1 cellular context compared by ENCODE assay signal in genomic region chr1:59730759-59731478, GRCh38.
A peak's percentile ranks its signal among the peaks of the same experiment; 100 is the strongest.
TF ChIP-seq lines count a peak whose summit lies in the region.

No MANE protein-coding gene starts in this region.

TF ChIP-seq in HepG2, 621 proteins besides CTCF, POLR2A, EP300 and RAD21 (continued from another document and continues in another):
- no peak for TF ChIP-seq DMTF1 (CRISPR knock-in tag; IDR thresholded peaks at IDR 0.05)
- peak; percentile 64; the same call in 1 of the 2 replicates for TF ChIP-seq ZNF350 (CRISPR knock-in tag; IDR thresholded peaks at IDR 0.05; ENCODE audit: borderline replicate concordance, low read depth)
- TF ChIP-seq KDM3A (CRISPR knock-in tag; IDR thresholded peaks at IDR 0.05; ENCODE audit: low read depth): peak; percentile 69; the same call in 1 of the 2 replicates
- 0 out of 2 replicates have a peak, but pooled peaks have one; percentile 43 for TF ChIP-seq SPEN (CRISPR knock-in tag; IDR thresholded peaks at IDR 0.05; ENCODE audit: low read depth)
- TF ChIP-seq HDAC1 (CRISPR knock-in tag; IDR thresholded peaks at IDR 0.05): peak; percentile 74
- TF ChIP-seq ZNF547 (CRISPR knock-in tag; IDR thresholded peaks at IDR 0.05): no peak
- 0 out of 2 replicates have a peak, but pooled peaks have one; percentile 31 for TF ChIP-seq CREM (IDR thresholded peaks at IDR 0.05)
- no peak for TF ChIP-seq CREM (CRISPR knock-in tag; IDR thresholded peaks at IDR 0.05)
- peak; percentile 69; the same call in 1 of the 2 replicates for TF ChIP-seq ZNF580 (CRISPR knock-in tag; IDR thresholded peaks at IDR 0.05; ENCODE audit: borderline replicate concordance, low read depth)
- TF ChIP-seq RBM22 (optimal IDR thresholded peaks at IDR 0.05; ENCODE audit: low read length): no peak
- 0 out of 2 replicates have a peak, but pooled peaks have one; percentile 34 for TF ChIP-seq ZNF124 (CRISPR knock-in tag; IDR thresholded peaks at IDR 0.05)
- TF ChIP-seq, protein P1, sequence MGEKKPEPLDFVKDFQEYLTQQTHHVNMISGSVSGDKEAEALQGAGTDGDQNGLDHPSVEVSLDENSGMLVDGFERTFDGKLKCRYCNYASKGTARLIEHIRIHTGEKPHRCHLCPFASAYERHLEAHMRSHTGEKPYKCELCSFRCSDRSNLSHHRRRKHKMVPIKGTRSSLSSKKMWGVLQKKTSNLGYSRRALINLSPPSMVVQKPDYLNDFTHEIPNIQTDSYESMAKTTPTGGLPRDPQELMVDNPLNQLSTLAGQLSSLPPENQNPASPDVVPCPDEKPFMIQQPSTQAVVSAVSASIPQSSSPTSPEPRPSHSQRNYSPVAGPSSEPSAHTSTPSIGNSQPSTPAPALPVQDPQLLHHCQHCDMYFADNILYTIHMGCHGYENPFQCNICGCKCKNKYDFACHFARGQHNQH (CRISPR knock-in tag; IDR thresholded peaks at IDR 0.05): peak; percentile 56; the same call in 1 of the 2 replicates
- TF ChIP-seq NCOA2 (CRISPR knock-in tag; IDR thresholded peaks at IDR 0.05): peak; percentile 59
- TF ChIP-seq ZNF33A (CRISPR knock-in tag; IDR thresholded peaks at IDR 0.05; ENCODE audit: borderline replicate concordance): peak; percentile 65; the same call in 1 of the 2 replicates
- peak; percentile 80 for TF ChIP-seq ASH2L (IDR thresholded peaks at IDR 0.05; ENCODE audit: insufficient read length, low read depth, low read length)
- TF ChIP-seq SP4 (CRISPR knock-in tag; IDR thresholded peaks at IDR 0.05): peak; percentile 53; the same call in 1 of the 2 replicates
- peak; percentile 23; the same call in 1 of the 2 replicates for TF ChIP-seq ZNF792 (CRISPR knock-in tag; IDR thresholded peaks at IDR 0.05)
- TF ChIP-seq TFAP4 (IDR thresholded peaks at IDR 0.05; ENCODE audit: borderline replicate concordance, low read depth): peak; percentile 16; the same call in 1 of the 2 replicates
- TF ChIP-seq ZNF12 (CRISPR knock-in tag; IDR thresholded peaks at IDR 0.05): peak; percentile 35; the same call in 1 of the 2 replicates
- TF ChIP-seq LCORL (IDR thresholded peaks at IDR 0.05): no peak
- 0 out of 2 replicates have a peak, but pooled peaks have one; percentile 26 for TF ChIP-seq LCORL (CRISPR knock-in tag; IDR thresholded peaks at IDR 0.05)
- peak; percentile 70 for TF ChIP-seq NFIC (IDR thresholded peaks at IDR 0.05; ENCODE audit: low read length)
- TF ChIP-seq ZZZ3 (CRISPR knock-in tag; IDR thresholded peaks at IDR 0.05; ENCODE audit: borderline replicate concordance): no peak
- TF ChIP-seq KLF16 (CRISPR knock-in tag; IDR thresholded peaks at IDR 0.05): peak in 1 of 2 experiments; percentile 76; a peak in 2 of 4 replicates
- no peak for TF ChIP-seq ZNF180 (CRISPR knock-in tag; IDR thresholded peaks at IDR 0.05; ENCODE audit: borderline replicate concordance, low read depth)
- TF ChIP-seq BCL6 (CRISPR knock-in tag; IDR thresholded peaks at IDR 0.05): peak; percentile 59; the same call in 1 of the 2 replicates
- peak; percentile 50; the same call in 1 of the 2 replicates for TF ChIP-seq RXRB (CRISPR knock-in tag; IDR thresholded peaks at IDR 0.05; ENCODE audit: borderline replicate concordance)
- TF ChIP-seq ZNF414 (CRISPR knock-in tag; IDR thresholded peaks at IDR 0.05): peak; percentile 70; the same call in 1 of the 2 replicates
- TF ChIP-seq ZNF142 (CRISPR knock-in tag; IDR thresholded peaks at IDR 0.05): no peak
- TF ChIP-seq NR2F2 (IDR thresholded peaks at IDR 0.05; ENCODE audit: borderline replicate concordance, low read depth): peak; percentile 20; the same call in 1 of the 2 replicates
- TF ChIP-seq ZNF318 (CRISPR knock-in tag; IDR thresholded peaks at IDR 0.05): no peak
- TF ChIP-seq SMAD9 (CRISPR knock-in tag; IDR thresholded peaks at IDR 0.05): no peak
- peak; percentile 80 for TF ChIP-seq SAP130 (CRISPR knock-in tag; IDR thresholded peaks at IDR 0.05; ENCODE audit: low read depth)
- peak; percentile 60; the same call in 1 of the 2 replicates for TF ChIP-seq TFDP1 (CRISPR knock-in tag; IDR thresholded peaks at IDR 0.05; ENCODE audit: borderline replicate concordance)
